ENCODE assay signal across 7 cellular contexts in genomic region chr9:74533253-74533652, GRCh38. TPM values are rescaled to one million over a fixed set of nuclear protein-coding genes. Genes with fewer than 3 reads are reported as not detected.
"Had no signal": no experiment of that assay in that cellular context is flagged by ENCODE, and none has a peak within 500 bp of the region (broad histone marks: within the 10 kb centered on the region; RNA-seq: fewer than 3 reads in every experiment).

No MANE protein-coding gene starts in this region.

- H3K27ac ChIP-seq: HL-60 had no signal

- DNase-seq: IMR-90, KBM-7, KG1 had no signal

- H3K4me3 ChIP-seq: K562 had no signal

- ATAC-seq: HepG2, K562 had no signal

RNA-seq across cellular contexts. Expression of gene RORB, which starts 36.1 kb away (rescaled TPM):
- polyA plus RNA-seq: HepG2, IgD-negative memory B cell, IMR-90, K562 had no signal
